1 cellular context compared by ENCODE assay signal in genomic region chr11:22625448-22626287, GRCh38.
TF ChIP-seq lines count a peak whose summit lies in the region.

FANCF (minus strand) TSS chr11:22625823; CDS start chr11:22625810, 13 bp downstream.

TF ChIP-seq in HEK293, 187 proteins besides CTCF, POLR2A, EP300 and RAD21 (continued from another document):
- TF ChIP-seq ZNF391 (tag by site-specific recombination; IDR thresholded peaks at IDR 0.05; ENCODE audit: borderline replicate concordance, low read depth) (no peak), ZNF366 (tag by site-specific recombination; conservative IDR thresholded peaks at IDR 0.05) (peak; percentile 47; the same call in 1 of the 2 replicates), ZNF37A (tag by site-specific recombination; IDR thresholded peaks at IDR 0.05) (no peak), SP3 (tag by site-specific recombination; IDR thresholded peaks at IDR 0.05) (peak; percentile 65), PRDM4 (tag by site-specific recombination; IDR thresholded peaks at IDR 0.05) (no peak), ZNF701 (tag by site-specific recombination; IDR thresholded peaks at IDR 0.05) (no peak), KLF9 (tag by site-specific recombination; IDR thresholded peaks at IDR 0.05; ENCODE audit: low read depth) (peak; percentile 49; the same call in 1 of the 2 replicates), ZNF211 (tag by site-specific recombination; IDR thresholded peaks at IDR 0.05; ENCODE audit: low read depth) (no peak), ZNF10 (tag by site-specific recombination; IDR thresholded peaks at IDR 0.05) (0 out of 2 replicates have a peak, but pooled peaks have one; percentile 11), MYNN (tag by site-specific recombination; IDR thresholded peaks at IDR 0.05; ENCODE audit: borderline replicate concordance) (peak; percentile 96), WT1 (tag by site-specific recombination; IDR thresholded peaks at IDR 0.05) (no peak), ZNF146 (tag by site-specific recombination; IDR thresholded peaks at IDR 0.05) (no peak), ZFP37 (tag by site-specific recombination; IDR thresholded peaks at IDR 0.05) (0 out of 2 replicates have a peak, but pooled peaks have one; percentile 46), TRIM28 (IDR thresholded peaks at IDR 0.05; ENCODE audit: borderline replicate concordance, low read length) (no peak; the same call in 1 of the 2 replicates), ZEB2 (tag by site-specific recombination; IDR thresholded peaks at IDR 0.05) (peak; percentile 61), ZNF324 (tag by site-specific recombination; IDR thresholded peaks at IDR 0.05) (0 out of 2 replicates have a peak, but pooled peaks have one; percentile 12), ZBTB26 (tag by site-specific recombination; optimal IDR thresholded peaks at IDR 0.05) (peak; percentile 36), ZNF529 (tag by site-specific recombination; IDR thresholded peaks at IDR 0.05; ENCODE audit: insufficient replicate concordance) (no peak), MEIS1 (CRISPR knock-in tag; IDR thresholded peaks at IDR 0.05; ENCODE audit: borderline replicate concordance) (no peak), ZNF664 (tag by site-specific recombination; IDR thresholded peaks at IDR 0.05) (no peak), ZNF555 (tag by site-specific recombination; conservative IDR thresholded peaks at IDR 0.05) (no peak), SP7 (tag by site-specific recombination; IDR thresholded peaks at IDR 0.05) (0 out of 2 replicates have a peak, but pooled peaks have one; percentile 17), ZNF266 (tag by site-specific recombination; IDR thresholded peaks at IDR 0.05; ENCODE audit: low read depth) (no peak), BCL11B (tag by site-specific recombination; IDR thresholded peaks at IDR 0.05; ENCODE audit: low read depth) (no peak), ZNF433 (tag by site-specific recombination; IDR thresholded peaks at IDR 0.05; ENCODE audit: low read depth) (no peak), ZNF426 (tag by site-specific recombination; IDR thresholded peaks at IDR 0.05) (no peak), KLF17 (tag by site-specific recombination; IDR thresholded peaks at IDR 0.05) (peak; percentile 62; the same call in 1 of the 2 replicates), ZNF518A (tag by site-specific recombination; conservative IDR thresholded peaks at IDR 0.05; ENCODE audit: low read depth) (peak; percentile 81), PRDM1 (tag by site-specific recombination; IDR thresholded peaks at IDR 0.05) (peak; percentile 54), REST (tag by site-specific recombination; IDR thresholded peaks at IDR 0.05) (no peak), ZNF335 (tag by site-specific recombination; conservative IDR thresholded peaks at IDR 0.05) (peak; percentile 77), ZBTB11 (tag by site-specific recombination; conservative IDR thresholded peaks at IDR 0.05; ENCODE audit: low read depth) (peak; percentile 62), SETDB1 (IDR thresholded peaks at IDR 0.05; ENCODE audit: insufficient read length, low read length) (peak; percentile 69), ZSCAN4 (tag by site-specific recombination; IDR thresholded peaks at IDR 0.05) (no peak), ZNF530 (tag by site-specific recombination; IDR thresholded peaks at IDR 0.05; ENCODE audit: low read depth) (no peak), KLF1 (tag by site-specific recombination; IDR thresholded peaks at IDR 0.05) (peak; percentile 82), ZBTB21 (tag by site-specific recombination; IDR thresholded peaks at IDR 0.05) (0 out of 2 replicates have a peak, but pooled peaks have one; percentile 49)
- TF ChIP-seq, protein P1, sequence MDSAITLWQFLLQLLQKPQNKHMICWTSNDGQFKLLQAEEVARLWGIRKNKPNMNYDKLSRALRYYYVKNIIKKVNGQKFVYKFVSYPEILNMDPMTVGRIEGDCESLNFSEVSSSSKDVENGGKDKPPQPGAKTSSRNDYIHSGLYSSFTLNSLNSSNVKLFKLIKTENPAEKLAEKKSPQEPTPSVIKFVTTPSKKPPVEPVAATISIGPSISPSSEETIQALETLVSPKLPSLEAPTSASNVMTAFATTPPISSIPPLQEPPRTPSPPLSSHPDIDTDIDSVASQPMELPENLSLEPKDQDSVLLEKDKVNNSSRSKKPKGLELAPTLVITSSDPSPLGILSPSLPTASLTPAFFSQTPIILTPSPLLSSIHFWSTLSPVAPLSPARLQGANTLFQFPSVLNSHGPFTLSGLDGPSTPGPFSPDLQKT (IDR thresholded peaks at IDR 0.05; ENCODE audit: borderline replicate concordance, low read depth, low read length) = no peak
